Comparison of ENCODE assay signal across 7 cellular contexts in genomic region chr19:1503089-1503924, GRCh38. TPM values are rescaled to one million over a fixed set of nuclear protein-coding genes. Genes with fewer than 3 reads are reported as not detected.
DNase-seq lines count a peak whose midpoint lies in the region; ATAC-seq and TF ChIP-seq lines count a peak whose summit lies in the region.

No MANE protein-coding gene starts in this region.

- peak overlapping the region; percentile 55 for H3K4me2 ChIP-seq in GM23248 (ENCODE audit: unreplicated experiment)

- no peaks in the 10 kb centered on the region for H4K20me1 ChIP-seq in GM23248 (ENCODE audit: insufficient read depth)

- CTCF ChIA-PET in RWPE1 (lab: Yijun Ruan, JAX) = interaction anchor here (0.7 kb wide), 1 partner anchor 339 kb away, joined by 3 read pairs; no protein-coding TSS in a partner anchor

- H3K36me3 ChIP-seq in GM23248 (ENCODE audit: low read depth) (no peaks in the 10 kb centered on the region), left ventricle myocardium inferior (peaks cover 5% of the 10 kb centered on the region), spleen (no peaks in the 10 kb centered on the region)

- H3K9me3 ChIP-seq in GM23248 (ENCODE audit: low read depth) = no peaks in the 10 kb centered on the region
- H3K9me3 ChIP-seq in left ventricle myocardium inferior (replicated peaks) = no peaks in the 10 kb centered on the region
- H3K9me3 ChIP-seq in spleen = peaks cover 0 to 5% (median 0%) of the 10 kb centered on the region in 8 donors

- H3K27me3 ChIP-seq in GM23248 (replicated peaks; ENCODE audit: insufficient read depth) = no peaks in the 10 kb centered on the region
- H3K27me3 ChIP-seq in left ventricle myocardium inferior (ENCODE audit: low read depth) = peaks cover 33% of the 10 kb centered on the region
- peaks cover 0 to 87% (median 22%) of the 10 kb centered on the region in 7 donors for H3K27me3 ChIP-seq in spleen (replicated peaks in 1 of 7)

- no peak overlapping the region for H3K27ac ChIP-seq in GM23248
- no peak overlapping the region for H3K27ac ChIP-seq in RWPE1
- no peak overlapping the region for H3K27ac ChIP-seq in left ventricle myocardium inferior (replicated peaks)
- no peak overlapping the region for H3K27ac ChIP-seq in spleen

- ATAC-seq in HG02884 (IDR thresholded peaks at IDR 0.05; ENCODE audit: unreplicated experiment) = no peak

- H3K4me3 ChIP-seq in GM23248 (peak overlapping the region; percentile 45; the same call in 1 of the 2 replicates), left ventricle myocardium inferior (peak overlapping the region; percentile 43), spleen (peak overlapping the region in 1 of 8 donors; percentile 24)

- no peak for TF ChIP-seq POLR2A in spleen (IDR thresholded peaks at IDR 0.05)

- no peaks in the 10 kb centered on the region for H3K79me2 ChIP-seq in GM23248 (ENCODE audit: insufficient read depth)

- 0 out of 2 replicates have a peak overlapping the region, but pooled peaks have one; percentile 40 for H2AFZ ChIP-seq in GM23248

- DNase-seq in GM23248 = peak; percentile 74
- no peak for DNase-seq in RWPE1 (ENCODE audit: low spot score)
- peak; percentile 28 to 56 (median 38) for DNase-seq in activated naive CD4-positive, alpha-beta T cell (lab: John Stamatoyannopoulos, UW)
- DNase-seq in left ventricle myocardium inferior = no peak
- DNase-seq in spleen = no peak
- no peak for DNase-seq in NCI-H2081 treated with DMSO at 0.1 percent for 48 hours (lab: John Stamatoyannopoulos, UW)

- peak; percentile 77 for TF ChIP-seq CTCF in RWPE1 (conservative IDR thresholded peaks at IDR 0.05; ENCODE audit: low read depth)
- peak; percentile 81 for TF ChIP-seq CTCF in left ventricle myocardium inferior (IDR thresholded peaks at IDR 0.05; ENCODE audit: borderline replicate concordance)
- TF ChIP-seq CTCF in spleen (IDR thresholded peaks at IDR 0.05 in 8 of 11, conservative IDR thresholded peaks at IDR 0.05 in 3 of 11) = peak in 10 of 11 experiments; percentile 29 to 81 (median 66)

- POLR2A ChIA-PET in RWPE1 (lab: Yijun Ruan, JAX; ENCODE audit: low non-redundant PET) = no interaction called here

- H3K4me1 ChIP-seq in GM23248 (ENCODE audit: insufficient read depth) (no peaks in the 10 kb centered on the region), left ventricle myocardium inferior (peaks cover 23% of the 10 kb centered on the region), spleen (peaks cover 8 to 25% (median 19%) of the 10 kb centered on the region in 6 donors)

- peak overlapping the region; percentile 24; the same call in 1 of the 2 replicates for H3K9ac ChIP-seq in GM23248

- in situ Hi-C loops in GM23248 (cut with MboI) = no loop called here

- no peaks in the 10 kb centered on the region for H3K9me2 ChIP-seq in GM23248 (ENCODE audit: insufficient read depth)

- H3F3A ChIP-seq in GM23248 (ENCODE audit: insufficient read depth) = no peaks in the 10 kb centered on the region

- intact Hi-C loops in left ventricle myocardium inferior (cut with micrococcal nuclease) (no loop called here), spleen (cut with DNase I; ENCODE audit: low total_unique reads) (no loop called here)

- 2 to 3% methylated on average over 43 to 46 of the region's 49 CpGs for WGBS in GM23248 (ENCODE audit: low coverage in 1 of 2, low lambda C conversion rate in 2 of 2, missing lambda C conversion rate in 2 of 2), 2 experiments
- 10 to 33% (median 11%) methylated on average over 24 to 49 of the region's 49 CpGs for WGBS in spleen, 5 donors

RNA-seq across cellular contexts. Expression of gene ADAMTSL5, which starts 9.5 kb away (rescaled TPM):
- 21.1 and 31.7 TPM in 2 replicates for total RNA-seq in GM23248 (2014; rRNA removed; shearing (Covaris generic))
- 19.3 and 23.3 TPM in 2 replicates for polyA plus RNA-seq in GM23248 (2016; fragmentation: Nextera tagmentation; extraction: Ambion mirVana)
- total RNA-seq in left ventricle myocardium inferior = 36.8 TPM
- 1 to 10 TPM in 4 of 7 donors, under 1 TPM in 3; 0.26 to 2.0 (median 1.3) TPM for total RNA-seq in spleen
- polyA plus RNA-seq in spleen = under 1 TPM; 0.13 to 0.42 (median 0.27) TPM

RNA-seq across cellular contexts. Expression of gene REEP6, which starts 12.3 kb away (rescaled TPM):
- total RNA-seq in GM23248 (2014; rRNA removed; shearing (Covaris generic)) = 2.9 and 3.0 TPM in 2 replicates
- polyA plus RNA-seq in GM23248 (2016; fragmentation: Nextera tagmentation; extraction: Ambion mirVana) = 4.0 and 4.3 TPM in 2 replicates
- total RNA-seq in left ventricle myocardium inferior = 1.9 TPM
- 1 to 10 TPM in 5 of 7 donors, under 1 TPM in 1, not detected in 1; 0.65 to 2.6 (median 1.6) TPM for total RNA-seq in spleen
- polyA plus RNA-seq in spleen = 1 to 10 TPM; 1.2 to 1.6 (median 1.5) TPM

RNA-seq across cellular contexts. Expression of gene PCSK4, which starts 13.2 kb away (rescaled TPM):
- 0.13 and 0.76 TPM in 2 replicates for total RNA-seq in GM23248 (2014; rRNA removed; shearing (Covaris generic))
- polyA plus RNA-seq in GM23248 (2016; fragmentation: Nextera tagmentation; extraction: Ambion mirVana) (0.28 and 0.43 TPM in 2 replicates), spleen (1 to 10 TPM; 1.9 to 2.4 (median 2.0) TPM)
- total RNA-seq in left ventricle myocardium inferior (1.3 TPM), spleen (1 to 10 TPM; 1.1 to 4.2 (median 1.8) TPM)

RNA-seq across cellular contexts. Expression of gene PLK5, which starts 20.6 kb away (rescaled TPM):
- total RNA-seq in GM23248 (2014; rRNA removed; shearing (Covaris generic)) = not detected in 2 replicates
- polyA plus RNA-seq in GM23248 (2016; fragmentation: Nextera tagmentation; extraction: Ambion mirVana) (not detected in 2 replicates), spleen (under 1 TPM; 0.04 to 0.06 (median 0.06) TPM)
- total RNA-seq in left ventricle myocardium inferior (not detected), spleen (not detected)

RNA-seq across cellular contexts. Expression of gene C19orf25, which starts 24.3 kb away (rescaled TPM):
- total RNA-seq in GM23248 (2014; rRNA removed; shearing (Covaris generic)) = 35.9 and 40.2 TPM in 2 replicates
- polyA plus RNA-seq in GM23248 (2016; fragmentation: Nextera tagmentation; extraction: Ambion mirVana) = 33.2 and 34.7 TPM in 2 replicates
- total RNA-seq in left ventricle myocardium inferior = 16.1 TPM
- total RNA-seq in spleen = 10 to 100 TPM; 31.3 to 52.8 (median 40.3) TPM
- polyA plus RNA-seq in spleen = 10 to 100 TPM; 24.7 to 56.6 (median 38.8) TPM

Comparison
In these comparisons a context has a peak if more than half of its experiments do, and no peak if none do; other contexts are left out.
1. DNase-seq: peak in GM23248 (single experiment) and activated naive CD4-positive, alpha-beta T cell (4 of 4); none in RWPE1 (single experiment), left ventricle myocardium inferior (single experiment), spleen (single experiment) and NCI-H2081 treated with DMSO at 0.1 percent for 48 hours (single experiment).
2. Peak in every context shown above with its lines, with median percentiles within 50 percentile points of each other: CTCF ChIP-seq.